ENCODE assay signal across 11 cellular contexts in genomic region chr16:23072084-23072599, GRCh38.
A peak's percentile ranks its signal among the peaks of the same experiment; 100 is the strongest.
DNase-seq lines count a peak whose midpoint lies in the region; ATAC-seq and TF ChIP-seq lines count a peak whose summit lies in the region.
"Had no signal": no experiment of that assay in that cellular context is flagged by ENCODE, and none has a peak within 500 bp of the region (broad histone marks: within the 10 kb centered on the region; RNA-seq: fewer than 3 reads in every experiment).

No MANE protein-coding gene starts in this region.

- H3K27ac ChIP-seq in adrenal gland (peak overlapping the region in 2 of 5 donors; percentile 15 to 65), psoas muscle (peak overlapping the region; percentile 70)

- H3K9me3 ChIP-seq in adrenal gland (replicated peaks in 1 of 3) = no peaks in the 10 kb centered on the region
- H3K9me3 ChIP-seq in psoas muscle = no peaks in the 10 kb centered on the region

- no peak for TF ChIP-seq POLR2A in adrenal gland (IDR thresholded peaks at IDR 0.05)

- DNase-seq in Ammon's horn (ENCODE audit: low spot score) = peak; percentile 43
- peak; percentile 87 to 94 (median 91) for DNase-seq in adrenal gland
- DNase-seq in cardiac septum (ENCODE audit: low spot score) = peak; percentile 92
- peak; percentile 83 to 86 for DNase-seq in psoas muscle
- DNase-seq in NCI-H1417 (lab: John Stamatoyannopoulos, UW) = no peak
- DNase-seq: activated B cell treated with CpG ODN at 0.5 μM for 24 hours, COR-L47, NCI-H510A treated with DMSO at 0.1 percent for 48 hours had no signal

- ATAC-seq in psoas muscle (peak; percentile 78 to 86 (median 80)), GM21619 (IDR thresholded peaks at IDR 0.05; ENCODE audit: unreplicated experiment) (no peak), GM18858 (IDR thresholded peaks at IDR 0.05; ENCODE audit: unreplicated experiment) (no peak)
- ATAC-seq in activated CD4-positive, CD25-positive, alpha-beta regulatory T cell treated with anti-CD3 and anti-CD28 coated beads, Interleukin-2, amount 50 U/mL, for 24 hours = no peak

- peaks cover 19% of the 10 kb centered on the region in 2 donors for H3K4me1 ChIP-seq in adrenal gland (replicated peaks in 1 of 2)
- peaks cover 10% of the 10 kb centered on the region for H3K4me1 ChIP-seq in psoas muscle

- 29 to 41% (median 38%) methylated on average over 12 to 13 of the region's 13 CpGs for WGBS in adrenal gland, 4 donors
- 36 to 56% (median 45%) methylated on average over 13 of the region's 13 CpGs for WGBS in psoas muscle, 3 donors

- TF ChIP-seq CTCF in adrenal gland (IDR thresholded peaks at IDR 0.05) = no peak
- no peak for TF ChIP-seq CTCF in psoas muscle (IDR thresholded peaks at IDR 0.05)

- H3K27me3 ChIP-seq in adrenal gland = no peaks in the 10 kb centered on the region
- no peaks in the 10 kb centered on the region for H3K27me3 ChIP-seq in psoas muscle (ENCODE audit: insufficient read depth in 3 of 3, low read length in 2 of 3)

- H3K36me3 ChIP-seq in adrenal gland (replicated peaks in 1 of 2) (peaks cover 0 to 30% of the 10 kb centered on the region in 2 donors), psoas muscle (ENCODE audit: insufficient read depth in 1 of 2, low read depth in 1 of 2) (peaks cover 2 to 68% of the 10 kb centered on the region in 2 donors)

- H3K4me3 ChIP-seq in adrenal gland (no peak overlapping the region), psoas muscle (peak overlapping the region; percentile 15)

- intact Hi-C loops in adrenal gland (cut with DNase I) = no loop called here
- intact Hi-C loops in cardiac septum (cut with DNase I) = loop anchor here (2.0 to 5.0 kb wide), 3 partner anchors 45 to 77 kb away; partner anchors contain the start of gene USP31
- intact Hi-C loops in psoas muscle (cut with DNase I) = no loop called here

Comparison
In these comparisons a context has a peak if more than half of its experiments do, and no peak if none do; other contexts are left out.
1. DNase-seq: peak in Ammon's horn (single experiment), adrenal gland (7 of 7), cardiac septum (single experiment) and psoas muscle (2 of 2); none in NCI-H1417 (0 of 3).
2. ATAC-seq: peak in psoas muscle (4 of 4); none in GM21619 (single experiment), activated CD4-positive, CD25-positive, alpha-beta regulatory T cell treated with anti-CD3 and anti-CD28 coated beads, Interleukin-2, amount 50 U/mL, for 24 hours (0 of 2) and GM18858 (single experiment).